In the genomic region with DNA sequence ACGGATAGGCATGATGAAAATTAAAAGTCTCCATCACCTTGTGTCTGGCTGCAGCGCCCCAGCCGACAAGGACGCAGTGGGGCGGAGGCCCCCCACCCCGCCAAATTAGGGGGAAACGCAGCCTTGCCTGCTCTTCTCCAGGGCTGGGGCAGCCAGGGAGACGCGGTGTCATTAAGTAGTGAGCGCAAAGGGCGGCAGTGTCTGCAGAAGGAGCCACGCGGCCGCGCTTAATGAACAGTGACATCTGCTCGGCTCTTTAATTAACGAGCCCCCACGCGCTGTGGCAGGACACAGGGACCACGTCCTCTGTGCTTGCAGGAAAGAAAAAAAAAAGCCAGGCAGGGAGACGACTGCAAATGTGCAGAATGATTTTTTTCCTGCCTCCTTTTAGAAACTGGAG, we compare ENCODE assay signal across 19 cellular contexts.
DNase-seq lines count a peak whose midpoint lies in the region; ATAC-seq and TF ChIP-seq lines count a peak whose summit lies in the region.
"Had no signal": no experiment of that assay in that cellular context is flagged by ENCODE, and none has a peak within 500 bp of the region (broad histone marks: within the 10 kb centered on the region; RNA-seq: fewer than 3 reads in every experiment).

No MANE protein-coding gene starts in this region.

- TF ChIP-seq CTCF in type B pancreatic cell (conservative IDR thresholded peaks at IDR 0.05) = no peak

- peaks cover 4% of the 10 kb centered on the region for H3K27me3 Mint-ChIP-seq in type B pancreatic cell
- peaks cover 3% of the 10 kb centered on the region for H3K27me3 Mint-ChIP-seq in activated T-cell treated with anti-CD3 and anti-CD28 coated beads, Interleukin-2, amount 50 U/mL, for 24 hours

- DNase-seq in left ventricle myocardium superior (peak; percentile 28), cardiac septum (ENCODE audit: low spot score) (no peak), NCI-H82 (lab: John Stamatoyannopoulos, UW) (peak; percentile 96), type B pancreatic cell (ENCODE audit: extremely low spot score, unreplicated experiment) (no peak), LoVo (ENCODE audit: low spot score) (no peak), DMS114 treated with DMSO at 0.1 percent for 48 hours (lab: John Stamatoyannopoulos, UW; ENCODE audit: unreplicated experiment) (no peak)
- DNase-seq in activated T-cell treated with anti-CD3 and anti-CD28 coated beads, Interleukin-2, amount 50 U/mL, for 24 hours = no peak
- DNase-seq: activated CD4-positive, alpha-beta T cell treated with anti-CD3 and anti-CD28 coated beads, Interleukin-2, amount 50 U/mL, for 48 hours; activated naive CD4-positive, alpha-beta T cell treated with Interleukin-2 at 50 U/mL for 16 hours; activated T-cell treated with anti-CD3 and anti-CD28 coated beads for 4 hours; DMS53; foreskin keratinocyte; NCI-H2107; occipital lobe; stimulated activated naive CD4-positive, alpha-beta T cell treated with Interleukin-2 at 50 U/mL for 16 hours; trophoblast cell had no signal

- no peak for ATAC-seq in left ventricle myocardium superior
- ATAC-seq: foreskin keratinocyte had no signal

- H3K4me1 Mint-ChIP-seq in type B pancreatic cell (ENCODE audit: unreplicated experiment) = peaks cover 56% of the 10 kb centered on the region
- peaks cover 2% of the 10 kb centered on the region for H3K4me1 Mint-ChIP-seq in activated T-cell treated with anti-CD3 and anti-CD28 coated beads, Interleukin-2, amount 50 U/mL, for 24 hours (ENCODE audit: low read depth)

- H3K27me3 ChIP-seq in layer of hippocampus (ENCODE audit: control insufficient read depth, insufficient read depth, low read length) = no peaks in the 10 kb centered on the region
- H3K27me3 ChIP-seq: foreskin keratinocyte had no signal

- peak overlapping the region; percentile 42 for H3K4me3 Mint-ChIP-seq in type B pancreatic cell
- H3K4me3 Mint-ChIP-seq in activated T-cell treated with anti-CD3 and anti-CD28 coated beads, Interleukin-2, amount 50 U/mL, for 24 hours = no peak overlapping the region
- H3K4me3 Mint-ChIP-seq: CD14-positive monocyte had no signal

- intact Hi-C loops in left ventricle myocardium superior (cut with micrococcal nuclease) = no loop called here
- intact Hi-C loops in cardiac septum (cut with DNase I) = no loop called here

- H3K27ac Mint-ChIP-seq in type B pancreatic cell = no peak overlapping the region
- H3K27ac Mint-ChIP-seq in activated T-cell treated with anti-CD3 and anti-CD28 coated beads, Interleukin-2, amount 50 U/mL, for 24 hours = no peak overlapping the region

- H3K36me3 Mint-ChIP-seq in type B pancreatic cell = peaks cover 4% of the 10 kb centered on the region
- no peaks in the 10 kb centered on the region for H3K36me3 Mint-ChIP-seq in activated T-cell treated with anti-CD3 and anti-CD28 coated beads, Interleukin-2, amount 50 U/mL, for 24 hours (ENCODE audit: low read depth)

- H3K27ac ChIP-seq in layer of hippocampus (ENCODE audit: low read depth, low read length) = peak overlapping the region; percentile 35
- H3K27ac ChIP-seq: epithelial cell of prostate, foreskin keratinocyte had no signal

- peaks cover 5% of the 10 kb centered on the region for H3K9me3 Mint-ChIP-seq in type B pancreatic cell
- peaks cover 2% of the 10 kb centered on the region for H3K9me3 Mint-ChIP-seq in activated T-cell treated with anti-CD3 and anti-CD28 coated beads, Interleukin-2, amount 50 U/mL, for 24 hours

Comparison
In these comparisons a context has a peak if more than half of its experiments do, and no peak if none do; other contexts are left out.
1. DNase-seq: peak in left ventricle myocardium superior (single experiment) and NCI-H82 (single experiment); none in cardiac septum (single experiment), type B pancreatic cell (single experiment), LoVo (single experiment), DMS114 treated with DMSO at 0.1 percent for 48 hours (single experiment) and activated T-cell treated with anti-CD3 and anti-CD28 coated beads, Interleukin-2, amount 50 U/mL, for 24 hours (single experiment).